18 cellular contexts compared by ENCODE assay signal in genomic region chr7:75729851-75730274, GRCh38. TPM values are rescaled to one million over a fixed set of nuclear protein-coding genes. Genes with fewer than 3 reads are reported as not detected.
DNase-seq lines count a peak whose midpoint lies in the region; ATAC-seq, FAIRE-seq and TF ChIP-seq lines count a peak whose summit lies in the region.
"Had no signal": no experiment of that assay in that cellular context is flagged by ENCODE, and none has a peak within 500 bp of the region (broad histone marks: within the 10 kb centered on the region; RNA-seq: fewer than 3 reads in every experiment).

No MANE protein-coding gene starts in this region.

- no peaks in the 10 kb centered on the region for H4K20me1 ChIP-seq in K562 (replicated peaks; ENCODE audit: control insufficient read depth, insufficient read depth, low read length)

- no peak overlapping the region for H2BK15ac ChIP-seq in neuronal stem cell (ENCODE audit: low read length)

- in situ Hi-C loops in K562 (cut with MboI) = no loop called here

- ATAC-seq in K562 = no peak

- no peak overlapping the region for H2BK5ac ChIP-seq in neuronal stem cell (ENCODE audit: low read length)

- intact Hi-C loops in K562 (cut with micrococcal nuclease) = no loop called here

- no peak for TF ChIP-seq CTCF in K562 (IDR thresholded peaks at IDR 0.05 in 2 of 3, conservative IDR thresholded peaks at IDR 0.05 in 1 of 3; ENCODE audit: insufficient read depth in 2 of 3, low read depth in 1 of 3, low read length in 3 of 3)

- no peak overlapping the region for H2AK5ac ChIP-seq in neuronal stem cell (ENCODE audit: low read depth, low read length)

- peak overlapping the region; percentile 55 to 89 (median 69) for H3K4me3 Mint-ChIP-seq in CD8-positive, alpha-beta memory T cell
- H3K4me3 Mint-ChIP-seq: activated CD4-positive, alpha-beta T cell treated with anti-CD3 and anti-CD28 coated beads, Interleukin-2, amount 10 ng/mL, durations not matched to agents 24 days and 14 days had no signal

- H3K9me3 ChIP-seq in CD8-positive, alpha-beta memory T cell (ENCODE audit: low read length) = no peaks in the 10 kb centered on the region
- no peaks in the 10 kb centered on the region for H3K9me3 ChIP-seq in K562 (replicated peaks; ENCODE audit: control insufficient read depth, insufficient read depth, low read depth, low read length)
- no peaks in the 10 kb centered on the region for H3K9me3 ChIP-seq in neuronal stem cell (replicated peaks in 1 of 2; ENCODE audit: control insufficient read depth in 2 of 2, insufficient read depth in 1 of 2, low read depth in 1 of 2, low read length in 2 of 2)
- H3K9me3 ChIP-seq: thoracic aorta had no signal

- H3K4ac ChIP-seq in neuronal stem cell (ENCODE audit: low read length) = no peak overlapping the region

- H3K4me1 Mint-ChIP-seq in CD8-positive, alpha-beta memory T cell = peaks cover 32 to 49% (median 34%) of the 10 kb centered on the region in 3 donors

- no peak overlapping the region for H3K4me3 ChIP-seq in CD8-positive, alpha-beta memory T cell (ENCODE audit: low read length)
- H3K4me3 ChIP-seq in K562 (no peak overlapping the region), neuronal stem cell (ENCODE audit: low read length in 2 of 2) (no peak overlapping the region)
- H3K4me3 ChIP-seq: thoracic aorta had no signal

- H3K14ac ChIP-seq in neuronal stem cell (ENCODE audit: low read length) = no peak overlapping the region

- H3K4me1 ChIP-seq in CD8-positive, alpha-beta memory T cell (ENCODE audit: insufficient read depth, low read length) = peaks cover 19% of the 10 kb centered on the region
- H3K4me1 ChIP-seq in K562 (replicated peaks in 1 of 2; ENCODE audit: control insufficient read depth in 2 of 2, insufficient read depth in 2 of 2, low read length in 2 of 2) = peaks cover 28 to 38% of the 10 kb centered on the region in 2 experiments
- peaks cover 3 to 9% of the 10 kb centered on the region in 2 donors for H3K4me1 ChIP-seq in neuronal stem cell (ENCODE audit: control insufficient read depth in 2 of 2, insufficient read depth in 1 of 2, low read depth in 1 of 2, low read length in 2 of 2)

- WGBS in K562 (ENCODE audit: insufficient coverage, low coverage, missing lambda C conversion rate) = 56% methylated on average over 4 of the region's 4 CpGs
- no CpG with 5 or more reads among the region's 4 CpGs for WGBS in neuronal stem cell (ENCODE audit: extremely low coverage in 2 of 2, insufficient read length in 2 of 2, insufficient replicate concordance in 1 of 2), 2 donors

- no peak for DNase-seq in CD8-positive, alpha-beta memory T cell
- peak; percentile 33 for DNase-seq in NCI-H69 (lab: John Stamatoyannopoulos, UW)
- DNase-seq in K562 (ENCODE audit: extremely low read depth in 1 of 4, low spot score in 3 of 4) = no peak
- no peak for DNase-seq in neuronal stem cell (ENCODE audit: low spot score)
- no peak for DNase-seq in NCI-H446 (lab: John Stamatoyannopoulos, UW)
- no peak for DNase-seq in germinal center (ENCODE audit: low spot score)
- no peak for DNase-seq in medulla oblongata (ENCODE audit: extremely low spot score)
- DNase-seq: activated CD4-positive, alpha-beta T cell treated with anti-CD3 and anti-CD28 coated beads, Interleukin-2, amount 10 ng/mL, durations not matched to agents 24 days and 14 days; brain microvascular endothelial cell; effector CD8-positive, alpha-beta T cell; foreskin fibroblast; midbrain; NCI-H2081 treated with DMSO at 0.1 percent for 48 hours; SHP77 treated with DMSO at 0.1 percent for 48 hours had no signal

- no TSS peak for BruUV-seq in K562 (replicated peaks; lab: Mats Ljungman, UMichigan)

- H2AFZ ChIP-seq in K562 (ENCODE audit: low read depth, low read length) (no peak overlapping the region), neuronal stem cell (ENCODE audit: low read length) (peak overlapping the region; percentile 65)
- H2AFZ ChIP-seq: parathyroid adenoma had no signal

- no peak overlapping the region for H3K18ac ChIP-seq in neuronal stem cell (ENCODE audit: low read length)

- no peak overlapping the region for H2BK12ac ChIP-seq in neuronal stem cell (ENCODE audit: low read length)

- H3K23ac ChIP-seq in neuronal stem cell (ENCODE audit: low read depth, low read length, poor library complexity) = no peak overlapping the region

- H3K36me3 Mint-ChIP-seq in CD8-positive, alpha-beta memory T cell = peaks cover 3 to 5% (median 5%) of the 10 kb centered on the region in 3 donors

- H3K9me3 Mint-ChIP-seq in CD8-positive, alpha-beta memory T cell = no peaks in the 10 kb centered on the region
- H3K9me3 Mint-ChIP-seq: activated CD4-positive, alpha-beta T cell treated with anti-CD3 and anti-CD28 coated beads, Interleukin-2, amount 10 ng/mL, durations not matched to agents 24 days and 14 days; activated T-helper 2 cell treated with anti-CD3 and anti-CD28 coated beads, Interferon-gamma antibody, Interleukin-2, Interleukin-4, amounts not matched to agents 10 μg/mL and 5 μg/mL and 100 μg/mL, durations not matched to agents 14 hours and 24 hours and 36 hours had no signal

- H3K27ac ChIP-seq in CD8-positive, alpha-beta memory T cell (ENCODE audit: low read depth, low read length) = no peak overlapping the region
- H3K27ac ChIP-seq in K562 (ENCODE audit: extremely low read depth, low read depth, low read length) (no peak overlapping the region), neuronal stem cell (replicated peaks; ENCODE audit: low read length) (no peak overlapping the region)
- H3K27ac ChIP-seq: brain microvascular endothelial cell, parathyroid adenoma had no signal

- no peak for FAIRE-seq in K562 (lab: Jason Lieb, UNC)

- H3K27me3 Mint-ChIP-seq in CD8-positive, alpha-beta memory T cell = no peaks in the 10 kb centered on the region
- H3K27me3 Mint-ChIP-seq: activated CD4-positive, alpha-beta T cell treated with anti-CD3 and anti-CD28 coated beads, Interleukin-2, amount 10 ng/mL, durations not matched to agents 24 days and 14 days had no signal

- no peaks in the 10 kb centered on the region for H3K27me3 ChIP-seq in CD8-positive, alpha-beta memory T cell (ENCODE audit: insufficient read depth, low read length, poor library complexity, severe bottlenecking)
- H3K27me3 ChIP-seq in K562 (ENCODE audit: control insufficient read depth in 2 of 2, insufficient read depth in 2 of 2, low read length in 2 of 2) = no peaks in the 10 kb centered on the region
- H3K27me3 ChIP-seq in neuronal stem cell (ENCODE audit: control insufficient read depth in 3 of 3, insufficient read depth in 3 of 3, low read depth in 1 of 3, low read length in 3 of 3) = no peaks in the 10 kb centered on the region
- H3K27me3 ChIP-seq: brain microvascular endothelial cell had no signal

- CTCF ChIA-PET in CD8-positive, alpha-beta memory T cell (lab: Charles Lee) = interaction anchor here (0.6 to 1.1 kb wide), 3 partner anchors 9 to 203 kb away, joined by 3 to 5 read pairs (median 3); partner anchors contain the start of gene HIP1
- CTCF ChIA-PET in K562 (lab: Yijun Ruan, JAX; ENCODE audit: low intra/inter-chr PET ratio) = no interaction called here

- TF ChIP-seq POLR2A in K562 (conservative IDR thresholded peaks at IDR 0.05) = no peak

- no peak overlapping the region for H4K8ac ChIP-seq in neuronal stem cell (ENCODE audit: low read depth, low read length)

- POLR2A ChIA-PET in CD8-positive, alpha-beta memory T cell (lab: Charles Lee) = interaction anchor here (1.3 kb wide), 1 partner anchor 10 kb away, joined by 4 read pairs; no protein-coding TSS in a partner anchor
- POLR2A ChIA-PET in K562 (lab: Yijun Ruan, JAX) = interaction anchor here (0.5 to 1.1 kb wide), 2 partner anchors 10 to 26 kb away, joined by 3 read pairs; no protein-coding TSS in a partner anchor

- no peak overlapping the region for H4K91ac ChIP-seq in neuronal stem cell (ENCODE audit: low read depth, low read length, poor library complexity)

- no peaks in the 10 kb centered on the region for H3K79me1 ChIP-seq in neuronal stem cell (ENCODE audit: low read depth, low read length)

- peak overlapping the region in 1 of 2 experiments; percentile 60; a peak in 1 of 4 replicates for H3K9ac ChIP-seq in K562 (ENCODE audit: insufficient read depth in 1 of 2, low read depth in 2 of 2, low read length in 2 of 2)
- H3K9ac ChIP-seq in neuronal stem cell (ENCODE audit: low read depth, low read length, poor library complexity) = peak overlapping the region; percentile 24
- H3K9ac ChIP-seq: parathyroid adenoma had no signal

- H3K27ac Mint-ChIP-seq in CD8-positive, alpha-beta memory T cell = peak overlapping the region; percentile 21 to 95 (median 87)
- H3K27ac Mint-ChIP-seq: activated CD4-positive, alpha-beta T cell treated with anti-CD3 and anti-CD28 coated beads, Interleukin-2, amount 10 ng/mL, durations not matched to agents 24 days and 14 days; activated T-helper 2 cell treated with anti-CD3 and anti-CD28 coated beads, Interferon-gamma antibody, Interleukin-2, Interleukin-4, amounts not matched to agents 10 μg/mL and 5 μg/mL and 100 μg/mL, durations not matched to agents 14 hours and 24 hours and 36 hours had no signal

- no peaks in the 10 kb centered on the region for H3K9me1 ChIP-seq in K562 (ENCODE audit: control insufficient read depth, insufficient read depth, low read length)

- no peak for TF ChIP-seq RAD21 in K562 (CRISPR knock-in tag; conservative IDR thresholded peaks at IDR 0.05 in 1 of 2, IDR thresholded peaks at IDR 0.05 in 1 of 2)

- no peaks in the 10 kb centered on the region for H3K36me3 ChIP-seq in CD8-positive, alpha-beta memory T cell (ENCODE audit: insufficient read depth, low read length)
- H3K36me3 ChIP-seq in K562 (ENCODE audit: control insufficient read depth, insufficient read depth, low read length) (peaks cover 5% of the 10 kb centered on the region; the same call in 2 of the 3 replicates), neuronal stem cell (replicated peaks in 1 of 2; ENCODE audit: control insufficient read depth in 2 of 2, insufficient read depth in 2 of 2, low read length in 2 of 2) (no peaks in the 10 kb centered on the region)
- H3K36me3 ChIP-seq: brain microvascular endothelial cell, thoracic aorta had no signal

- peaks cover 11% of the 10 kb centered on the region; the same call in 2 of the 3 replicates for H3K79me2 ChIP-seq in K562 (ENCODE audit: control insufficient read depth, insufficient read depth, low read length)
- H3K79me2 ChIP-seq: parathyroid adenoma had no signal

- no peak for TF ChIP-seq EP300 in K562 (IDR thresholded peaks at IDR 0.05; ENCODE audit: low read length)

- H3K4me2 ChIP-seq in K562 (ENCODE audit: insufficient read depth, low read length) (no peak overlapping the region), neuronal stem cell (ENCODE audit: insufficient read depth, low read length, poor library complexity, severe bottlenecking) (no peak overlapping the region)

- H2BK120ac ChIP-seq in neuronal stem cell (ENCODE audit: low read depth, low read length) = no peak overlapping the region

RNA-seq across cellular contexts. Expression of gene HIP1, which starts 8.9 kb away (rescaled TPM):
- 1 to 10 TPM; 6.7 to 7.4 TPM for total RNA-seq in CD8-positive, alpha-beta memory T cell
- 6.1 TPM for polyA plus RNA-seq in CD8-positive, alpha-beta memory T cell
- 47.3 and 47.4 TPM in 2 replicates for total RNA-seq in K562 (2011; cell fraction: chromatin; rRNA removed; ENCODE audit: low replicate concordance)
- 26.8 and 28.3 TPM in 2 replicates for total RNA-seq in K562 (2011; cell fraction: nucleolus; rRNA removed)
- 37.8 and 39.5 TPM in 2 replicates for total RNA-seq in K562 (2011; cell fraction: nucleoplasm; rRNA removed)
- total RNA-seq in K562 (2014; rRNA removed) (5.8 and 9.1 TPM in 2 replicates), K562 (2014; rRNA removed; fragmentation: Illumina TruSeq; extraction: Trizol) (7.7 and 8.3 TPM in 2 replicates), K562 (2015; rRNA removed; fragmentation: Illumina TruSeq; extraction: Trizol) (9.5 and 10.4 TPM in 2 replicates), K562 (2021) (13.7 and 14.3 TPM in 2 replicates)
- polyA plus RNA-seq in K562 (2011; rRNA removed) (8.5 and 12.3 TPM in 2 replicates), K562 (2014; fragmentation: Illumina TruSeq; extraction: Trizol) (11.8 and 12.1 TPM in 2 replicates), K562 (2014; fragmentation: Nextera tagmentation; extraction: Ambion mirVana) (1 to 10 TPM; 2.4 to 2.6 TPM), K562 (2014; rRNA removed) (8.4 and 9.5 TPM in 2 replicates)
- polyA plus RNA-seq in K562 (2011; cell fraction: cytosol; rRNA removed) = 10.5 and 17.5 TPM in 2 replicates
- polyA plus RNA-seq in K562 (2011; cell fraction: nucleus; rRNA removed) = 5.7 and 6.4 TPM in 2 replicates
- 9.7 and 26.7 TPM in 2 replicates for polyA plus RNA-seq in K562 (2012)
- polyA minus RNA-seq in K562 (2011; rRNA and poly(A)+ RNA removed) = 15.6 and 28.2 TPM in 2 replicates
- polyA minus RNA-seq in K562 (2011; cell fraction: cytosol; rRNA and poly(A)+ RNA removed) = 11.2 and 13.2 TPM in 2 replicates
- 3.8 and 5.5 TPM in 2 replicates for polyA minus RNA-seq in K562 (2011; cell fraction: nucleus; rRNA and poly(A)+ RNA removed)
- polyA plus RNA-seq in neuronal stem cell (2013, experiment 1 of 2) = 46.7 TPM
- 48.1 TPM for polyA plus RNA-seq in neuronal stem cell (2013, experiment 2 of 2)

RNA-seq across cellular contexts. Expression of gene CCL26, which starts 42.1 kb away (rescaled TPM):
- total RNA-seq in CD8-positive, alpha-beta memory T cell = not detected
- not detected for polyA plus RNA-seq in CD8-positive, alpha-beta memory T cell
- total RNA-seq in K562 (2011; cell fraction: chromatin; rRNA removed; ENCODE audit: low replicate concordance) = 1.6 TPM in 1 of 2 replicates, not detected in the other
- 1.3 and 3.2 TPM in 2 replicates for total RNA-seq in K562 (2011; cell fraction: nucleolus; rRNA removed)
- total RNA-seq in K562 (2011; cell fraction: nucleoplasm; rRNA removed) = 3.0 TPM in 1 of 2 replicates, not detected in the other
- total RNA-seq in K562 (2014; rRNA removed) = 3.0 and 9.1 TPM in 2 replicates
- total RNA-seq in K562 (2014; rRNA removed; fragmentation: Illumina TruSeq; extraction: Trizol) = 5.9 and 8.9 TPM in 2 replicates
- 8.2 and 9.1 TPM in 2 replicates for total RNA-seq in K562 (2015; rRNA removed; fragmentation: Illumina TruSeq; extraction: Trizol)
- total RNA-seq in K562 (2021) = 8.1 and 8.4 TPM in 2 replicates
- polyA plus RNA-seq in K562 (2011; rRNA removed) = 1.3 and 2.3 TPM in 2 replicates
- polyA plus RNA-seq in K562 (2011; cell fraction: cytosol; rRNA removed) = 0.91 and 3.8 TPM in 2 replicates
- 1.4 TPM in 1 of 2 replicates, not detected in the other for polyA plus RNA-seq in K562 (2011; cell fraction: nucleus; rRNA removed)
- 1.5 and 7.1 TPM in 2 replicates for polyA plus RNA-seq in K562 (2012)
- polyA plus RNA-seq in K562 (2014; fragmentation: Illumina TruSeq; extraction: Trizol) = 5.5 and 7.2 TPM in 2 replicates
- polyA plus RNA-seq in K562 (2014; fragmentation: Nextera tagmentation; extraction: Ambion mirVana) = 10 to 100 TPM; 21.8 to 26.8 TPM
- polyA plus RNA-seq in K562 (2014; rRNA removed) = 4.9 and 7.1 TPM in 2 replicates
- 1.8 TPM in 1 of 2 replicates, not detected in the other for polyA minus RNA-seq in K562 (2011; rRNA and poly(A)+ RNA removed)
- not detected in 2 replicates for polyA minus RNA-seq in K562 (2011; cell fraction: cytosol; rRNA and poly(A)+ RNA removed)
- not detected in 2 replicates for polyA minus RNA-seq in K562 (2011; cell fraction: nucleus; rRNA and poly(A)+ RNA removed)
- polyA plus RNA-seq in neuronal stem cell (2013, experiment 1 of 2) = not detected
- polyA plus RNA-seq in neuronal stem cell (2013, experiment 2 of 2) = not detected
- total RNA-seq: activated CD4-positive, alpha-beta T cell treated with anti-CD3 and anti-CD28 coated beads, Interleukin-2, amount 10 ng/mL, durations not matched to agents 24 days and 14 days; G401; thoracic aorta had no signal
